In genomic region chr14:76844223-76844622, GRCh38 we compare ENCODE assay signal across 8 cellular contexts. TPM values are rescaled to one million over a fixed set of nuclear protein-coding genes. Genes with fewer than 3 reads are reported as not detected.
DNase-seq lines count a peak whose midpoint lies in the region; ATAC-seq, FAIRE-seq and TF ChIP-seq lines count a peak whose summit lies in the region.

No MANE protein-coding gene starts in this region.

- TF ChIP-seq EP300 in A549 (IDR thresholded peaks at IDR 0.05) = no peak

- POLR2A ChIA-PET in A549 (lab: Yijun Ruan, JAX) (no interaction called here), HEK293T (lab: Yijun Ruan, JAX) (no interaction called here)

- no peak overlapping the region for H3K4me3 ChIP-seq in A549
- no peak overlapping the region for H3K4me3 ChIP-seq in fibroblast of mammary gland (ENCODE audit: control insufficient read depth, low read depth, low read length)
- no peak overlapping the region for H3K4me3 ChIP-seq in spleen

- no peak for TF ChIP-seq CTCF in A549 (IDR thresholded peaks at IDR 0.05)
- no peak for TF ChIP-seq CTCF in fibroblast of mammary gland (conservative IDR thresholded peaks at IDR 0.05; ENCODE audit: control insufficient read depth, insufficient read depth, low read depth, low read length)
- peak; percentile 27 to 72 (median 51) for TF ChIP-seq CTCF in spleen (IDR thresholded peaks at IDR 0.05 in 8 of 11, conservative IDR thresholded peaks at IDR 0.05 in 3 of 11)

- H3K27ac ChIP-seq in A549 (no peak overlapping the region), spleen (peak overlapping the region; percentile 42 to 80 (median 70))

- no peak for TF ChIP-seq POLR2A in A549 (IDR thresholded peaks at IDR 0.05; ENCODE audit: low read length)
- TF ChIP-seq POLR2A in spleen (IDR thresholded peaks at IDR 0.05) = no peak

- no peaks in the 10 kb centered on the region for H3K27me3 ChIP-seq in spleen (replicated peaks in 1 of 7)

- no peak for TF ChIP-seq RAD21 in A549 (conservative IDR thresholded peaks at IDR 0.05 in 1 of 2, IDR thresholded peaks at IDR 0.05 in 1 of 2)

- CTCF ChIA-PET in A549 (lab: Yijun Ruan, JAX) = interaction anchor here (1.1 kb wide), 1 partner anchor 134 kb away, joined by 4 read pairs; no protein-coding TSS in a partner anchor
- CTCF ChIA-PET in HEK293T (lab: Yijun Ruan, JAX) = no interaction called here

- H3K4me1 ChIP-seq in A549 (no peaks in the 10 kb centered on the region), spleen (peaks cover 0 to 26% (median 17%) of the 10 kb centered on the region in 6 donors)

- ATAC-seq in A549 (peak; percentile 81 to 96; a peak in 5 of 6 replicates), HG03460 (IDR thresholded peaks at IDR 0.05; ENCODE audit: unreplicated experiment) (no peak)

- H3K36me3 ChIP-seq in spleen = no peaks in the 10 kb centered on the region

- intact Hi-C loops in spleen (cut with DNase I; ENCODE audit: low total_unique reads) = no loop called here

- 54% methylated on average over 9 of the region's 9 CpGs for WGBS in A549 (ENCODE audit: missing lambda C conversion rate)
- 35 to 43% (median 39%) methylated on average over 6 to 9 of the region's 9 CpGs for WGBS in spleen, 5 donors

- 0 out of 3 replicates have a peak overlapping the region, but pooled peaks have one; percentile 4 for H3K4me2 ChIP-seq in A549

- DNase-seq in A549 (ENCODE audit: low read depth in 1 of 2, low spot score in 1 of 2) = peak; percentile 29 to 53
- DNase-seq in NCI-H146 (lab: John Stamatoyannopoulos, UW) = peak; percentile 24
- DNase-seq in activated CD8-positive, alpha-beta memory T cell treated with anti-CD3 and anti-CD28 coated beads, Interleukin-2, amount 50 U/mL, for 24 hours (ENCODE audit: extremely low read depth) = peak; percentile 29
- DNase-seq in fibroblast of mammary gland (ENCODE audit: low read depth) = peak; percentile 61
- peak; percentile 87 for DNase-seq in spleen
- DNase-seq in HEK293T (ENCODE audit: extremely low spot score) = no peak
- no peak for DNase-seq in GM03348 (ENCODE audit: low spot score)

- no peaks in the 10 kb centered on the region for H3K9me3 ChIP-seq in A549
- no peaks in the 10 kb centered on the region for H3K9me3 ChIP-seq in spleen

- FAIRE-seq in A549 (lab: Jason Lieb, UNC) = no peak

TF ChIP-seq in A549, 52 proteins besides CTCF, POLR2A, EP300 and RAD21:
- TF ChIP-seq HES2 (IDR thresholded peaks at IDR 0.05) = no peak
- no peak for TF ChIP-seq BCL3 (IDR thresholded peaks at IDR 0.05)
- TF ChIP-seq POLR2AphosphoS2 (conservative IDR thresholded peaks at IDR 0.05; ENCODE audit: low read length) = no peak
- TF ChIP-seq USF2 (IDR thresholded peaks at IDR 0.05) = no peak
- TF ChIP-seq HEYL (CRISPR knock-in tag; IDR thresholded peaks at IDR 0.05) = no peak
- no peak for TF ChIP-seq HDAC2 (IDR thresholded peaks at IDR 0.05)
- no peak for TF ChIP-seq FOXS1 (CRISPR knock-in tag; IDR thresholded peaks at IDR 0.05)
- TF ChIP-seq HOXB13 (CRISPR knock-in tag; IDR thresholded peaks at IDR 0.05; ENCODE audit: low read depth) = no peak
- no peak for TF ChIP-seq NFE2L2 (conservative IDR thresholded peaks at IDR 0.05; ENCODE audit: low read length)
- no peak for TF ChIP-seq MAFK (IDR thresholded peaks at IDR 0.05; ENCODE audit: partially characterized antibody)
- TF ChIP-seq HOXB5 (CRISPR knock-in tag; IDR thresholded peaks at IDR 0.05) = no peak
- no peak for TF ChIP-seq CBX2 (IDR thresholded peaks at IDR 0.05; ENCODE audit: borderline replicate concordance, low read depth)
- TF ChIP-seq PHF8 (IDR thresholded peaks at IDR 0.05; ENCODE audit: borderline replicate concordance, low read depth) = no peak

TF ChIP-seq in HEK293T, 16 proteins besides CTCF, POLR2A, EP300 and RAD21:
- TF ChIP-seq FOXM1 (IDR thresholded peaks at IDR 0.05; ENCODE audit: borderline replicate concordance) (no peak), SP1 (IDR thresholded peaks at IDR 0.05) (no peak), SUZ12 (IDR thresholded peaks at IDR 0.05) (no peak), ELF4 (IDR thresholded peaks at IDR 0.05) (no peak), PKNOX1 (IDR thresholded peaks at IDR 0.05) (no peak), FOXA1 (IDR thresholded peaks at IDR 0.05) (no peak), LEF1 (IDR thresholded peaks at IDR 0.05; ENCODE audit: borderline replicate concordance) (no peak)

RNA-seq across cellular contexts. Expression of gene LRRC74A, which starts 18.0 kb away (rescaled TPM):
- polyA plus RNA-seq in A549 (2011; rRNA removed) (not detected in 2 replicates), A549 (2017; fragmentation: RNase III; extraction: RNeasy Plus Mini Kit Qiagen cat#74134 plus additional on column Dnase treatment) (not detected in 3 replicates), spleen (under 1 TPM; 0.03 to 0.16 (median 0.04) TPM)
- polyA plus RNA-seq in A549 (2012; cell fraction: cytosol; rRNA removed) = not detected in 2 replicates
- not detected in 2 replicates for polyA plus RNA-seq in A549 (2012; cell fraction: nucleus; rRNA removed)
- polyA minus RNA-seq in A549 (2011; rRNA and poly(A)+ RNA removed) = not detected in 2 replicates
- under 1 TPM in 2 of 7 donors, not detected in 5; 0.32 to 0.43 TPM for total RNA-seq in spleen

RNA-seq across cellular contexts. Expression of gene ANGEL1, which starts 31.5 kb away (rescaled TPM):
- polyA plus RNA-seq in A549 (2011; rRNA removed) (17.6 and 22.2 TPM in 2 replicates), A549 (2017; fragmentation: RNase III; extraction: RNeasy Plus Mini Kit Qiagen cat#74134 plus additional on column Dnase treatment) (9.0 to 9.7 TPM (median 9.7 TPM) in 3 replicates), spleen (10 to 100 TPM in 2 of 3 donors, 1 to 10 TPM in 1; 7.4 to 21.1 (median 10.5) TPM)
- polyA plus RNA-seq in A549 (2012; cell fraction: cytosol; rRNA removed) = 9.0 and 10.3 TPM in 2 replicates
- polyA plus RNA-seq in A549 (2012; cell fraction: nucleus; rRNA removed) = 23.9 and 24.6 TPM in 2 replicates
- polyA minus RNA-seq in A549 (2011; rRNA and poly(A)+ RNA removed) = 33.9 and 38.9 TPM in 2 replicates
- 10 to 100 TPM; 35.5 to 76.8 (median 60.2) TPM for total RNA-seq in spleen

Comparison
In these comparisons a context has a peak if more than half of its experiments do, and no peak if none do; other contexts are left out.
1. DNase-seq: peak in A549 (2 of 2), NCI-H146 (single experiment), activated CD8-positive, alpha-beta memory T cell treated with anti-CD3 and anti-CD28 coated beads, Interleukin-2, amount 50 U/mL, for 24 hours (single experiment), fibroblast of mammary gland (single experiment) and spleen (single experiment); none in HEK293T (single experiment) and GM03348 (single experiment).
2. H3K27ac ChIP-seq: peak in spleen (8 of 8); none in A549 (0 of 2).
3. CTCF ChIP-seq: peak in spleen (11 of 11); none in A549 (single experiment) and fibroblast of mammary gland (single experiment).